In genomic region chr1:150561830-150562367, GRCh38 we compare ENCODE assay signal across 8 cellular contexts. TPM values are rescaled to one million over a fixed set of nuclear protein-coding genes. Genes with fewer than 3 reads are reported as not detected.
DNase-seq lines count a peak whose midpoint lies in the region; ATAC-seq and TF ChIP-seq lines count a peak whose summit lies in the region.

No MANE protein-coding gene starts in this region.

- 0 to 1% (median 1%) methylated on average over 16 to 20 of the region's 20 CpGs for WGBS in adipose tissue, 3 donors
- 1 to 2% (median 1%) methylated on average over 19 to 20 of the region's 20 CpGs for WGBS in heart left ventricle, 4 donors
- 0 to 1% methylated on average over 19 to 20 of the region's 20 CpGs for WGBS in upper lobe of left lung, 2 donors

- ATAC-seq in GM21529 (IDR thresholded peaks at IDR 0.05; ENCODE audit: unreplicated experiment), result peak; percentile 38
- ATAC-seq in heart left ventricle, result peak; percentile 82 to 87 (median 85)
- ATAC-seq in upper lobe of left lung (ENCODE audit: low FRiP score in 2 of 2), result peak; percentile 82 to 92

- H3K9me3 ChIP-seq in MG63, result no peaks in the 10 kb centered on the region
- H3K9me3 ChIP-seq in heart left ventricle, result no peaks in the 10 kb centered on the region
- no peaks in the 10 kb centered on the region for H3K9me3 ChIP-seq in upper lobe of left lung

- DNase-seq in DMS 273 treated with DMSO at 0.1 percent for 48 hours (lab: John Stamatoyannopoulos, UW) (peak; percentile 100), MG63 (peak; percentile 96), T follicular helper cell (ENCODE audit: low read depth) (peak; percentile 72), heart left ventricle (peak; percentile 95 to 98 (median 97)), pons (ENCODE audit: low spot score) (peak; percentile 63), upper lobe of left lung (peak; percentile 95 to 97)

- H3K27ac ChIP-seq in adipose tissue (ENCODE audit: low read depth, low read length), result peak overlapping the region; percentile 100
- peak overlapping the region; percentile 94 to 100 (median 100) for H3K27ac ChIP-seq in heart left ventricle
- peak overlapping the region; percentile 98 to 100 (median 100) for H3K27ac ChIP-seq in upper lobe of left lung

- intact Hi-C loops in heart left ventricle (cut with DNase I), result loop anchor here (1.0 to 10.0 kb wide), 16 partner anchors 15 to 365 kb away; partner anchors contain the start of genes MCL1 (in 4 of the 10), ENSA (in 3 of the 10), GOLPH3L (in 3 of the 10) and RPRD2 (in 1 of the 10)

- no peak for TF ChIP-seq CTCF in heart left ventricle (IDR thresholded peaks at IDR 0.05)
- TF ChIP-seq CTCF in upper lobe of left lung (IDR thresholded peaks at IDR 0.05), result no peak

- peak; percentile 96 to 100 (median 99) for TF ChIP-seq EP300 in upper lobe of left lung (IDR thresholded peaks at IDR 0.05)

- H3K27me3 ChIP-seq in MG63 (no peaks in the 10 kb centered on the region), heart left ventricle (no peaks in the 10 kb centered on the region), upper lobe of left lung (no peaks in the 10 kb centered on the region)

- H3K36me3 ChIP-seq in MG63 (peaks cover 2% of the 10 kb centered on the region), heart left ventricle (peaks cover 0 to 16% (median 0%) of the 10 kb centered on the region in 9 donors), upper lobe of left lung (peaks cover 0 to 18% (median 5%) of the 10 kb centered on the region in 4 donors)

- TF ChIP-seq POLR2A in heart left ventricle (IDR thresholded peaks at IDR 0.05), result no peak
- peak in 2 of 4 donors; percentile 54 to 68 for TF ChIP-seq POLR2A in upper lobe of left lung (IDR thresholded peaks at IDR 0.05)

- H3K4me3 ChIP-seq in MG63 (peak overlapping the region; percentile 54), heart left ventricle (peak overlapping the region; percentile 38 to 69 (median 60)), upper lobe of left lung (peak overlapping the region; percentile 39 to 58 (median 50))

- H3K4me1 ChIP-seq in heart left ventricle (peaks cover 27 to 87% (median 74%) of the 10 kb centered on the region in 12 donors), upper lobe of left lung (peaks cover 79 to 84% (median 80%) of the 10 kb centered on the region in 4 donors)

RNA-seq across cellular contexts. Expression of gene ADAMTSL4, which starts 12.7 kb away (rescaled TPM):
- total RNA-seq in MG63 (2014; rRNA removed; shearing (Covaris generic); ENCODE audit: low replicate concordance), result 3.3 and 3.5 TPM in 2 replicates
- 10 to 100 TPM; 12.1 to 66.1 (median 56.0) TPM for polyA plus RNA-seq in adipose tissue
- 10 to 100 TPM; 19.2 to 69.0 (median 40.9) TPM for total RNA-seq in heart left ventricle
- polyA plus RNA-seq in heart left ventricle, result 10 to 100 TPM; 41.1 to 61.7 TPM
- 100 to 1,000 TPM in 4 of 6 donors, 10 to 100 TPM in 2; 40.3 to 169 (median 139) TPM for total RNA-seq in upper lobe of left lung

RNA-seq across cellular contexts. Expression of gene MCL1, which starts 17.5 kb away (rescaled TPM):
- total RNA-seq in MG63 (2014; rRNA removed; shearing (Covaris generic); ENCODE audit: low replicate concordance), result 148 and 184 TPM in 2 replicates
- polyA plus RNA-seq in adipose tissue, result 100 to 1,000 TPM in 2 of 3 donors, 10 to 100 TPM in 1; 98.6 to 386 (median 314) TPM
- 100 to 1,000 TPM in 6 of 9 donors, 10 to 100 TPM in 3; 77.2 to 180 (median 104) TPM for total RNA-seq in heart left ventricle
- polyA plus RNA-seq in heart left ventricle, result 100 to 1,000 TPM in 1 of 2 donors, 10 to 100 TPM in 1; 57.1 to 118 TPM
- total RNA-seq in upper lobe of left lung, result 100 to 1,000 TPM; 188 to 580 (median 425) TPM

RNA-seq across cellular contexts. Expression of gene FALEC, which starts 46.3 kb away (rescaled TPM):
- not detected in 2 replicates for total RNA-seq in MG63 (2014; rRNA removed; shearing (Covaris generic); ENCODE audit: low replicate concordance)
- polyA plus RNA-seq in adipose tissue (under 1 TPM in 2 of 3 donors, not detected in 1; 0.15 to 0.18 TPM), heart left ventricle (under 1 TPM; 0.18 to 0.46 TPM)
- total RNA-seq in heart left ventricle (under 1 TPM in 2 of 9 donors, not detected in 7; 0.51 to 0.96 TPM), upper lobe of left lung (1 to 10 TPM in 1 of 6 donors, not detected in 5; 4.2 TPM)

RNA-seq across cellular contexts. Expression of gene ECM1, which starts 54.0 kb away (rescaled TPM):
- 9.9 and 13.8 TPM in 2 replicates for total RNA-seq in MG63 (2014; rRNA removed; shearing (Covaris generic); ENCODE audit: low replicate concordance)
- polyA plus RNA-seq in adipose tissue, result 10 to 100 TPM in 2 of 3 donors, 1 to 10 TPM in 1; 2.7 to 10.8 (median 10.1) TPM
- total RNA-seq in heart left ventricle, result 10 to 100 TPM; 10.9 to 35.3 (median 15.4) TPM
- 10 to 100 TPM; 11.3 to 15.6 TPM for polyA plus RNA-seq in heart left ventricle
- 10 to 100 TPM in 3 of 6 donors, 1 to 10 TPM in 3; 2.2 to 21.1 (median 14.4) TPM for total RNA-seq in upper lobe of left lung

Comparison
In these comparisons a context has a peak if more than half of its experiments do, and no peak if none do; other contexts are left out.
1. Peak in every context shown above with its lines: DNase-seq, ATAC-seq, H3K4me3 ChIP-seq and H3K27ac ChIP-seq.